ENCODE assay signal across 2 cellular contexts in genomic region chr10:12196531-12197211, GRCh38.
TF ChIP-seq lines count a peak whose summit lies in the region.

No MANE protein-coding gene starts in this region.

TF ChIP-seq in SK-N-SH, 30 proteins besides CTCF, POLR2A, EP300 and RAD21 (continued from another document):
- TF ChIP-seq, protein P1, sequence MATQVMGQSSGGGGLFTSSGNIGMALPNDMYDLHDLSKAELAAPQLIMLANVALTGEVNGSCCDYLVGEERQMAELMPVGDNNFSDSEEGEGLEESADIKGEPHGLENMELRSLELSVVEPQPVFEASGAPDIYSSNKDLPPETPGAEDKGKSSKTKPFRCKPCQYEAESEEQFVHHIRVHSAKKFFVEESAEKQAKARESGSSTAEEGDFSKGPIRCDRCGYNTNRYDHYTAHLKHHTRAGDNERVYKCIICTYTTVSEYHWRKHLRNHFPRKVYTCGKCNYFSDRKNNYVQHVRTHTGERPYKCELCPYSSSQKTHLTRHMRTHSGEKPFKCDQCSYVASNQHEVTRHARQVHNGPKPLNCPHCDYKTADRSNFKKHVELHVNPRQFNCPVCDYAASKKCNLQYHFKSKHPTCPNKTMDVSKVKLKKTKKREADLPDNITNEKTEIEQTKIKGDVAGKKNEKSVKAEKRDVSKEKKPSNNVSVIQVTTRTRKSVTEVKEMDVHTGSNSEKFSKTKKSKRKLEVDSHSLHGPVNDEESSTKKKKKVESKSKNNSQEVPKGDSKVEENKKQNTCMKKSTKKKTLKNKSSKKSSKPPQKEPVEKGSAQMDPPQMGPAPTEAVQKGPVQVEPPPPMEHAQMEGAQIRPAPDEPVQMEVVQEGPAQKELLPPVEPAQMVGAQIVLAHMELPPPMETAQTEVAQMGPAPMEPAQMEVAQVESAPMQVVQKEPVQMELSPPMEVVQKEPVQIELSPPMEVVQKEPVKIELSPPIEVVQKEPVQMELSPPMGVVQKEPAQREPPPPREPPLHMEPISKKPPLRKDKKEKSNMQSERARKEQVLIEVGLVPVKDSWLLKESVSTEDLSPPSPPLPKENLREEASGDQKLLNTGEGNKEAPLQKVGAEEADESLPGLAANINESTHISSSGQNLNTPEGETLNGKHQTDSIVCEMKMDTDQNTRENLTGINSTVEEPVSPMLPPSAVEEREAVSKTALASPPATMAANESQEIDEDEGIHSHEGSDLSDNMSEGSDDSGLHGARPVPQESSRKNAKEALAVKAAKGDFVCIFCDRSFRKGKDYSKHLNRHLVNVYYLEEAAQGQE (IDR thresholded peaks at IDR 0.05; ENCODE audit: low read depth, low read length) = no peak
- TF ChIP-seq, protein P2, sequence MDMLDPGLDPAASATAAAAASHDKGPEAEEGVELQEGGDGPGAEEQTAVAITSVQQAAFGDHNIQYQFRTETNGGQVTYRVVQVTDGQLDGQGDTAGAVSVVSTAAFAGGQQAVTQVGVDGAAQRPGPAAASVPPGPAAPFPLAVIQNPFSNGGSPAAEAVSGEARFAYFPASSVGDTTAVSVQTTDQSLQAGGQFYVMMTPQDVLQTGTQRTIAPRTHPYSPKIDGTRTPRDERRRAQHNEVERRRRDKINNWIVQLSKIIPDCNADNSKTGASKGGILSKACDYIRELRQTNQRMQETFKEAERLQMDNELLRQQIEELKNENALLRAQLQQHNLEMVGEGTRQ (IDR thresholded peaks at IDR 0.05; ENCODE audit: borderline replicate concordance, low read depth, low read length) = no peak
- no peak for TF ChIP-seq CHD2 (IDR thresholded peaks at IDR 0.05; ENCODE audit: low read length, partially characterized antibody)

TF ChIP-seq in SK-N-SH treated with all-trans-retinoic acid at 6 μM for 48 hours, 23 proteins besides CTCF, POLR2A, EP300 and RAD21 (continued from another document):
- TF ChIP-seq GLIS3 (CRISPR knock-in tag; IDR thresholded peaks at IDR 0.05) (no peak), ZFP30 (CRISPR knock-in tag; IDR thresholded peaks at IDR 0.05) (no peak), ARNTL (CRISPR knock-in tag; IDR thresholded peaks at IDR 0.05; ENCODE audit: borderline replicate concordance, low read depth) (no peak), ISL1 (CRISPR knock-in tag; IDR thresholded peaks at IDR 0.05) (no peak), TOX (CRISPR knock-in tag; IDR thresholded peaks at IDR 0.05; ENCODE audit: borderline replicate concordance) (no peak), CREB5 (CRISPR knock-in tag; IDR thresholded peaks at IDR 0.05; ENCODE audit: low read depth) (no peak), ESRRG (CRISPR knock-in tag; IDR thresholded peaks at IDR 0.05) (no peak)
- TF ChIP-seq, protein P3, sequence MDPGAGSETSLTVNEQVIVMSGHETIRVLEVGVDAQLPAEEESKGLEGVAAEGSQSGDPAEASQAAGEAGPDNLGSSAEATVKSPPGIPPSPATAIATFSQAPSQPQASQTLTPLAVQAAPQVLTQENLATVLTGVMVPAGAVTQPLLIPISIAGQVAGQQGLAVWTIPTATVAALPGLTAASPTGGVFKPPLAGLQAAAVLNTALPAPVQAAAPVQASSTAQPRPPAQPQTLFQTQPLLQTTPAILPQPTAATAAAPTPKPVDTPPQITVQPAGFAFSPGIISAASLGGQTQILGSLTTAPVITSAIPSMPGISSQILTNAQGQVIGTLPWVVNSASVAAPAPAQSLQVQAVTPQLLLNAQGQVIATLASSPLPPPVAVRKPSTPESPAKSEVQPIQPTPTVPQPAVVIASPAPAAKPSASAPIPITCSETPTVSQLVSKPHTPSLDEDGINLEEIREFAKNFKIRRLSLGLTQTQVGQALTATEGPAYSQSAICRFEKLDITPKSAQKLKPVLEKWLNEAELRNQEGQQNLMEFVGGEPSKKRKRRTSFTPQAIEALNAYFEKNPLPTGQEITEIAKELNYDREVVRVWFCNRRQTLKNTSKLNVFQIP (CRISPR knock-in tag; IDR thresholded peaks at IDR 0.05; ENCODE audit: borderline replicate concordance, low read depth) = no peak
- TF ChIP-seq, protein P4, sequence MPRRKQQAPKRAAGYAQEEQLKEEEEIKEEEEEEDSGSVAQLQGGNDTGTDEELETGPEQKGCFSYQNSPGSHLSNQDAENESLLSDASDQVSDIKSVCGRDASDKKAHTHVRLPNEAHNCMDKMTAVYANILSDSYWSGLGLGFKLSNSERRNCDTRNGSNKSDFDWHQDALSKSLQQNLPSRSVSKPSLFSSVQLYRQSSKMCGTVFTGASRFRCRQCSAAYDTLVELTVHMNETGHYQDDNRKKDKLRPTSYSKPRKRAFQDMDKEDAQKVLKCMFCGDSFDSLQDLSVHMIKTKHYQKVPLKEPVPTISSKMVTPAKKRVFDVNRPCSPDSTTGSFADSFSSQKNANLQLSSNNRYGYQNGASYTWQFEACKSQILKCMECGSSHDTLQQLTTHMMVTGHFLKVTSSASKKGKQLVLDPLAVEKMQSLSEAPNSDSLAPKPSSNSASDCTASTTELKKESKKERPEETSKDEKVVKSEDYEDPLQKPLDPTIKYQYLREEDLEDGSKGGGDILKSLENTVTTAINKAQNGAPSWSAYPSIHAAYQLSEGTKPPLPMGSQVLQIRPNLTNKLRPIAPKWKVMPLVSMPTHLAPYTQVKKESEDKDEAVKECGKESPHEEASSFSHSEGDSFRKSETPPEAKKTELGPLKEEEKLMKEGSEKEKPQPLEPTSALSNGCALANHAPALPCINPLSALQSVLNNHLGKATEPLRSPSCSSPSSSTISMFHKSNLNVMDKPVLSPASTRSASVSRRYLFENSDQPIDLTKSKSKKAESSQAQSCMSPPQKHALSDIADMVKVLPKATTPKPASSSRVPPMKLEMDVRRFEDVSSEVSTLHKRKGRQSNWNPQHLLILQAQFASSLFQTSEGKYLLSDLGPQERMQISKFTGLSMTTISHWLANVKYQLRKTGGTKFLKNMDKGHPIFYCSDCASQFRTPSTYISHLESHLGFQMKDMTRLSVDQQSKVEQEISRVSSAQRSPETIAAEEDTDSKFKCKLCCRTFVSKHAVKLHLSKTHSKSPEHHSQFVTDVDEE (CRISPR knock-in tag; IDR thresholded peaks at IDR 0.05) = no peak
TF ChIP-seq in SK-N-SH treated with all-trans-retinoic acid at 6 μM for 48 hours: peak in this region for 0.
